Comparison of ENCODE assay signal across 23 cellular contexts in genomic region chr7:81886211-81886764, GRCh38.
DNase-seq lines count a peak whose midpoint lies in the region; ATAC-seq, FAIRE-seq and TF ChIP-seq lines count a peak whose summit lies in the region.
"Had no signal": no experiment of that assay in that cellular context is flagged by ENCODE, and none has a peak within 500 bp of the region (broad histone marks: within the 10 kb centered on the region; RNA-seq: fewer than 3 reads in every experiment).

No MANE protein-coding gene starts in this region.

- in situ Hi-C loops in KBM-7 (cut with MboI; ENCODE audit: low pct_unique_long_range_greater_than_20kb, low sequenced_read_pairs) = no loop called here

- no peaks in the 10 kb centered on the region for H3K27me3 ChIP-seq in BLaER1 treated with 17β-estradiol and CSF1 and Interleukin-3, amounts not matched to agents 10 nM and 100 nM
- no peaks in the 10 kb centered on the region for H3K27me3 ChIP-seq in keratinocyte (ENCODE audit: control insufficient read depth, extremely low read depth, insufficient read depth, low read length)
- H3K27me3 ChIP-seq: brain microvascular endothelial cell, neutrophil, upper lobe of right lung had no signal

- FAIRE-seq in keratinocyte (lab: Jason Lieb, UNC) = peak; percentile 32
- FAIRE-seq: islet of Langerhans had no signal

- no peak overlapping the region for H3K4me3 ChIP-seq in BLaER1 treated with 17β-estradiol and CSF1 and Interleukin-3, amounts not matched to agents 10 nM and 100 nM
- no peak overlapping the region for H3K4me3 ChIP-seq in keratinocyte (ENCODE audit: control insufficient read depth in 2 of 3, extremely low read depth in 1 of 3, insufficient read depth in 2 of 3, low read depth in 1 of 3, low read length in 3 of 3)
- H3K4me3 ChIP-seq: HAP-1, left ventricle myocardium inferior, upper lobe of right lung had no signal

- dilution Hi-C loops in keratinocyte (cut with MboI; ENCODE audit: extremely low pct_ligation_motif_present, low sequenced_read_pairs) = no loop called here

- H3K9ac ChIP-seq in BLaER1 treated with 17β-estradiol and CSF1 and Interleukin-3, amounts not matched to agents 10 nM and 100 nM = peak overlapping the region in 8 of 11 experiments; percentile 6 to 73 (median 63); a peak in 16 of 22 replicates
- H3K9ac ChIP-seq in keratinocyte (ENCODE audit: control insufficient read depth, extremely low read depth, insufficient read depth, low read length) = no peak overlapping the region

- H3K36me3 ChIP-seq in BLaER1 treated with 17β-estradiol and CSF1 and Interleukin-3, amounts not matched to agents 10 nM and 100 nM = no peaks in the 10 kb centered on the region
- no peaks in the 10 kb centered on the region for H3K36me3 ChIP-seq in keratinocyte (ENCODE audit: control insufficient read depth in 2 of 2, extremely low read depth in 1 of 2, insufficient read depth in 2 of 2, low read length in 2 of 2)
- H3K36me3 ChIP-seq: brain microvascular endothelial cell, HAP-1, left ventricle myocardium inferior, neutrophil, upper lobe of right lung had no signal

- peaks cover 55 to 86% (median 76%) of the 10 kb centered on the region in 10 experiments for H3K4me1 ChIP-seq in BLaER1 treated with 17β-estradiol and CSF1 and Interleukin-3, amounts not matched to agents 10 nM and 100 nM
- no peaks in the 10 kb centered on the region for H3K4me1 ChIP-seq in keratinocyte (ENCODE audit: control insufficient read depth, extremely low read depth, insufficient read depth, low read length)
- H3K4me1 ChIP-seq: HAP-1, left ventricle myocardium inferior, upper lobe of right lung had no signal

- no peak for ATAC-seq in GM19324 (IDR thresholded peaks at IDR 0.05; ENCODE audit: low FRiP score, unreplicated experiment)
- ATAC-seq: Panc1; sciatic nerve; stimulated activated memory B cell treated with anti-CD40 and anti-IgM and Interleukin-4, amounts not matched to agents 10 μg/mL and 1 μg/mL and 100 μg/mL, for 72 hours; upper lobe of right lung had no signal

- TF ChIP-seq CTCF in keratinocyte (optimal IDR thresholded peaks at IDR 0.05 in 1 of 3, IDR thresholded peaks at IDR 0.05 in 1 of 3, conservative IDR thresholded peaks at IDR 0.05 in 1 of 3; ENCODE audit: extremely low read depth in 1 of 3, insufficient read depth in 2 of 3, low read length in 3 of 3) = no peak

- peak overlapping the region; percentile 63 to 81 (median 73) for H3K4me2 ChIP-seq in BLaER1 treated with 17β-estradiol and CSF1 and Interleukin-3, amounts not matched to agents 10 nM and 100 nM
- H3K4me2 ChIP-seq in keratinocyte (ENCODE audit: control insufficient read depth, extremely low read depth, insufficient read depth, low read depth, low read length) = no peak overlapping the region

- H3K27ac ChIP-seq in BLaER1 treated with 17β-estradiol and CSF1 and Interleukin-3, amounts not matched to agents 10 nM and 100 nM = peak overlapping the region in 10 of 11 experiments; percentile 24 to 89 (median 83); a peak in 20 of 22 replicates
- H3K27ac ChIP-seq in keratinocyte (ENCODE audit: control insufficient read depth, insufficient read depth, low read length) = no peak overlapping the region
- H3K27ac ChIP-seq: brain microvascular endothelial cell, left ventricle myocardium inferior, neutrophil, upper lobe of right lung had no signal

- H3K79me2 ChIP-seq in keratinocyte (ENCODE audit: control insufficient read depth, insufficient read depth, low read length) = no peaks in the 10 kb centered on the region

- H3K9me1 ChIP-seq in keratinocyte (ENCODE audit: control insufficient read depth, extremely low read depth, insufficient read depth, low read length) = no peaks in the 10 kb centered on the region

- H3K9me3 ChIP-seq in BLaER1 treated with 17β-estradiol and CSF1 and Interleukin-3, amounts not matched to agents 10 nM and 100 nM (replicated peaks in 1 of 11) = peaks cover 0 to 30% (median 10%) of the 10 kb centered on the region in 11 experiments; a peak in 10 of 22 replicates
- no peaks in the 10 kb centered on the region for H3K9me3 ChIP-seq in keratinocyte (ENCODE audit: control insufficient read depth, low read depth, low read length)
- H3K9me3 ChIP-seq: HAP-1, left ventricle myocardium inferior, neutrophil, upper lobe of right lung had no signal

- H2AFZ ChIP-seq in keratinocyte (ENCODE audit: control insufficient read depth, low read length) = no peak overlapping the region

- H4K20me1 ChIP-seq in BLaER1 treated with 17β-estradiol and CSF1 and Interleukin-3, amounts not matched to agents 10 nM and 100 nM = no peaks in the 10 kb centered on the region
- no peaks in the 10 kb centered on the region for H4K20me1 ChIP-seq in keratinocyte (ENCODE audit: control insufficient read depth, extremely low read depth, insufficient read depth, low read length)

- DNase-seq in KBM-7 (peak; percentile 9), RPMI7951 (ENCODE audit: low read depth) (peak; percentile 20), keratinocyte (ENCODE audit: low read depth, low spot score) (no peak), NOMO-1 treated with DMSO at 0.1 percent for 48 hours (lab: John Stamatoyannopoulos, UW; ENCODE audit: unreplicated experiment) (no peak), EL (no peak)
- DNase-seq: activated CD4-positive, alpha-beta T cell treated with anti-CD3 and anti-CD28 coated beads, Interleukin-2, amount 50 U/mL, for 4 hours; activated CD8-positive, alpha-beta memory T cell treated with anti-CD3 and anti-CD28 coated beads, Interleukin-2, amount 50 U/mL, for 4 hours; activated naive CD4-positive, alpha-beta T cell treated with anti-CD3 and anti-CD28 coated beads, Interleukin-2, amount 10 ng/mL, durations not matched to agents 7 days and 5 days; amniotic stem cell; brain microvascular endothelial cell; CD8-positive, alpha-beta memory T cell; left ventricle myocardium inferior; stimulated activated CD4-positive, alpha-beta T cell treated with anti-CD3 and anti-CD28 coated beads, Interleukin-4, amount 100 ng/mL, for 24 hours; T-helper 1 cell; upper lobe of right lung had no signal

Comparison
In these comparisons a context has a peak if more than half of its experiments do, and no peak if none do; other contexts are left out.
1. DNase-seq: peak in KBM-7 (single experiment) and RPMI7951 (single experiment); none in keratinocyte (single experiment), NOMO-1 treated with DMSO at 0.1 percent for 48 hours (single experiment) and EL (single experiment).